9 cellular contexts compared by ENCODE assay signal in the genomic region with DNA sequence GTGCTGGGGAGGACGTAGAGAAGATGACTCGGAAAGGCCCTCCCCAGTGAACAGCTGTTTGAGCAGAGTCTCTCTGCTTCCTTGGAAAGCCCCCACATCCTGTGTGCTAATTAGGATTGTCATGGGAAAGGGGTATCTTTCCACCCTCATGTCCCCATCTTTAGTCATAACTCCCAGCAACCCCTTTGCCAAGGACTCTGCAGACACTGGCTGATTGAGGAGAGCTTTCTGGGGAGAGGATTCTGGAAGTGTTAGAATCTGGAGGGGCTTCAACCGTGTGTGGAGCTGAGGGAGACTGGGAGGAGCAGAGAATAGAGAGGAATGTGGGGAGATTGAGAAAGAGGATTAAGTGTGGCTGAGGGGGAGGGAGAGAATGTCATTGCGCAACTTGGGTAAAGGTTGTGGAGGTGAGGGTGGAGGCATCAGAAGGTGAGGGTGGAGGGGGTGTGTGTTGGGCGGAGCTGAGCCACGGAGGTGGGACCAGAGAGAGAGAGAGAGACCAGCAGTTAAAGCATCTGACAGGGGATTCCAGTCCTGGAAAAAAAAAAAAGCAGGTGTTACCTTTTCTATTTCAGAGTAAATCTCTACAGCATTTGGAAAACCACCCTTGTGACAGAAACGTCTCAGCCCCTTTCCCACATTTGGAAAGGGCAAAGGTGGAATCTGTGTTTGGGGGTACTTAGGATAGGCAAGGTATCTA. TPM values are rescaled to one million over a fixed set of nuclear protein-coding genes. Genes with fewer than 3 reads are reported as not detected.
DNase-seq lines count a peak whose midpoint lies in the region; ATAC-seq and TF ChIP-seq lines count a peak whose summit lies in the region.
"Had no signal": no experiment of that assay in that cellular context is flagged by ENCODE, and none has a peak within 500 bp of the region (broad histone marks: within the 10 kb centered on the region; RNA-seq: fewer than 3 reads in every experiment).

No MANE protein-coding gene starts in this region.

- H3K27ac Mint-ChIP-seq in CD4-positive, alpha-beta memory T cell, result peak overlapping the region in 3 of 7 donors; percentile 5 to 47 (median 7)
- no peak overlapping the region for H3K27ac Mint-ChIP-seq in effector memory CD8-positive, alpha-beta T cell

- POLR2A ChIA-PET in CD4-positive, alpha-beta memory T cell (lab: Charles Lee; ENCODE audit: partially characterized antibody), result interaction anchor here (0.8 kb wide), 1 partner anchor 16 kb away, joined by 3 read pairs; no protein-coding TSS in a partner anchor

- CTCF ChIA-PET in CD4-positive, alpha-beta memory T cell (lab: Charles Lee; ENCODE audit: partially characterized antibody), result interaction anchor here (0.8 to 8.3 kb wide), 8 partner anchors 11 to 257 kb away, joined by 3 to 205 read pairs (median 4); no protein-coding TSS in a partner anchor

- intact Hi-C loops in CD4-positive, alpha-beta memory T cell (cut with micrococcal nuclease), result loop anchor here (10.0 kb wide), 1 partner anchor 381 kb away; no protein-coding TSS in a partner anchor

- TF ChIP-seq CTCF in fibroblast of pulmonary artery (IDR thresholded peaks at IDR 0.05; ENCODE audit: low read length, missing control alignments) (no peak), omental fat pad (IDR thresholded peaks at IDR 0.05) (no peak)

- H3K4me1 Mint-ChIP-seq in CD4-positive, alpha-beta memory T cell, result peaks cover 7 to 28% (median 9%) of the 10 kb centered on the region in 4 donors
- H3K4me1 Mint-ChIP-seq in effector memory CD8-positive, alpha-beta T cell (ENCODE audit: low read depth in 2 of 2), result peaks cover 8 to 11% of the 10 kb centered on the region in 2 donors

- H3K9me3 Mint-ChIP-seq in CD4-positive, alpha-beta memory T cell, result peaks cover 0 to 2% (median 0%) of the 10 kb centered on the region in 8 donors
- no peaks in the 10 kb centered on the region for H3K9me3 Mint-ChIP-seq in effector memory CD8-positive, alpha-beta T cell

- H3K4me3 ChIP-seq in CD4-positive, alpha-beta memory T cell (ENCODE audit: low read length in 2 of 2), result no peak overlapping the region
- H3K4me3 ChIP-seq in fibroblast of pulmonary artery (replicated peaks; ENCODE audit: low read depth, low read length), result peak overlapping the region; percentile 70

- peaks cover 0 to 3% of the 10 kb centered on the region in 2 donors for H3K27me3 Mint-ChIP-seq in CD4-positive, alpha-beta memory T cell
- H3K27me3 Mint-ChIP-seq in effector memory CD8-positive, alpha-beta T cell, result peaks cover 6 to 7% of the 10 kb centered on the region in 2 donors

- peaks cover 11% of the 10 kb centered on the region for H3K4me1 ChIP-seq in CD4-positive, alpha-beta memory T cell (ENCODE audit: insufficient read depth, low read length)

- H3K36me3 Mint-ChIP-seq in CD4-positive, alpha-beta memory T cell, result peaks cover 0 to 2% of the 10 kb centered on the region in 2 donors
- H3K36me3 Mint-ChIP-seq in effector memory CD8-positive, alpha-beta T cell (ENCODE audit: insufficient read depth), result peaks cover 4% of the 10 kb centered on the region

- peak; percentile 57 for ATAC-seq in omental fat pad (ENCODE audit: low FRiP score)
- ATAC-seq in HG02588 (IDR thresholded peaks at IDR 0.05; ENCODE audit: unreplicated experiment), result no peak
- ATAC-seq in effector memory CD8-positive, alpha-beta T cell (replicated peaks), result no peak

- H3K27me3 ChIP-seq in CD4-positive, alpha-beta memory T cell (ENCODE audit: insufficient read depth, low read length), result no peaks in the 10 kb centered on the region

- no peak overlapping the region for H3K27ac ChIP-seq in CD4-positive, alpha-beta memory T cell (ENCODE audit: low read depth, low read length)

- no peaks in the 10 kb centered on the region for H3K9me3 ChIP-seq in CD4-positive, alpha-beta memory T cell (ENCODE audit: control insufficient read depth in 1 of 2, low read length in 2 of 2)

- no peak for DNase-seq in CD4-positive, alpha-beta memory T cell
- DNase-seq in NCI-H82 (lab: John Stamatoyannopoulos, UW) (peak; percentile 40), fibroblast of pulmonary artery (ENCODE audit: low read depth) (peak; percentile 48), omental fat pad (ENCODE audit: low spot score) (no peak), medulla oblongata (ENCODE audit: extremely low spot score) (no peak), NCI-H146 (lab: John Stamatoyannopoulos, UW) (no peak)
- no peak for DNase-seq in effector memory CD8-positive, alpha-beta T cell
- DNase-seq: activated CD4-positive, alpha-beta T cell treated with anti-CD3 and anti-CD28 coated beads, Interleukin-2, amount 50 U/mL, for 4 hours had no signal

- H3K36me3 ChIP-seq in CD4-positive, alpha-beta memory T cell (ENCODE audit: insufficient read depth, low read length), result no peaks in the 10 kb centered on the region

- peak overlapping the region in 5 of 8 donors; percentile 9 to 61 (median 29) for H3K4me3 Mint-ChIP-seq in CD4-positive, alpha-beta memory T cell
- H3K4me3 Mint-ChIP-seq in effector memory CD8-positive, alpha-beta T cell, result no peak overlapping the region

RNA-seq across cellular contexts. Expression of gene DTX4, which starts 2.2 kb away (rescaled TPM):
- total RNA-seq in CD4-positive, alpha-beta memory T cell, result 1 to 10 TPM; 2.9 to 3.4 TPM
- under 1 TPM; 0.09 to 0.76 TPM for polyA plus RNA-seq in CD4-positive, alpha-beta memory T cell
- total RNA-seq in omental fat pad, result 10 to 100 TPM; 12.0 to 75.6 (median 24.2) TPM

RNA-seq across cellular contexts. Expression of gene FAM111A, which starts 31.5 kb away (rescaled TPM):
- 100 to 1,000 TPM; 128 to 130 TPM for total RNA-seq in CD4-positive, alpha-beta memory T cell
- 10 to 100 TPM; 22.8 to 27.4 TPM for polyA plus RNA-seq in CD4-positive, alpha-beta memory T cell
- total RNA-seq in omental fat pad, result 10 to 100 TPM; 18.2 to 60.1 (median 31.7) TPM

RNA-seq across cellular contexts. Expression of gene MPEG1, which starts 38.6 kb away (rescaled TPM):
- total RNA-seq in CD4-positive, alpha-beta memory T cell, result 1 to 10 TPM; 2.1 to 2.7 TPM
- under 1 TPM; 0.14 to 0.25 TPM for polyA plus RNA-seq in CD4-positive, alpha-beta memory T cell
- total RNA-seq in omental fat pad, result 10 to 100 TPM; 41.7 to 51.1 (median 47.5) TPM

Comparison
In these comparisons a context has a peak if more than half of its experiments do, and no peak if none do; other contexts are left out.
1. DNase-seq: peak in NCI-H82 (single experiment) and fibroblast of pulmonary artery (single experiment); none in CD4-positive, alpha-beta memory T cell (0 of 5), omental fat pad (single experiment), medulla oblongata (single experiment), effector memory CD8-positive, alpha-beta T cell (0 of 3) and NCI-H146 (single experiment).
2. H3K4me3 Mint-ChIP-seq: peak in CD4-positive, alpha-beta memory T cell (5 of 8); none in effector memory CD8-positive, alpha-beta T cell (0 of 2).
3. RNA of gene MPEG1, which starts 38.6 kb away (total RNA-seq): 41.7 to 51.1 TPM in omental fat pad; 2.1 to 2.7 TPM in CD4-positive, alpha-beta memory T cell; every median in the first group is over 10 times any median in the second.